8 cellular contexts compared by ENCODE assay signal in genomic region chr6:108781419-108782110, GRCh38.
DNase-seq lines count a peak whose midpoint lies in the region; ATAC-seq and FAIRE-seq lines count a peak whose summit lies in the region.

No MANE protein-coding gene starts in this region.

- no peak for ATAC-seq in GM21528 (IDR thresholded peaks at IDR 0.05; ENCODE audit: low FRiP score, unreplicated experiment)
- ATAC-seq in HG03469 (IDR thresholded peaks at IDR 0.05; ENCODE audit: unreplicated experiment), result no peak

- H3K27ac ChIP-seq in HUES48 (ENCODE audit: low read depth, low read length) (peak overlapping the region; percentile 80), iPS-18a (ENCODE audit: low read length) (no peak overlapping the region), small intestine (ENCODE audit: low read depth in 1 of 2, low read length in 1 of 2) (no peak overlapping the region)

- H3K9me3 ChIP-seq in HUES48 (ENCODE audit: control insufficient read depth, insufficient read depth, low read length) (no peaks in the 10 kb centered on the region), iPS-18a (ENCODE audit: control insufficient read depth, low read depth, low read length) (no peaks in the 10 kb centered on the region), small intestine (ENCODE audit: control insufficient read depth, low read depth) (no peaks in the 10 kb centered on the region)

- H3K9ac ChIP-seq in HUES48 (ENCODE audit: low read depth, low read length) (peak overlapping the region; percentile 57; the same call in 1 of the 2 replicates), iPS-18a (ENCODE audit: low read length) (peak overlapping the region; percentile 17)

- H3K4me1 ChIP-seq in HUES48 (ENCODE audit: control insufficient read depth, insufficient read depth, low read length) (peaks cover 33% of the 10 kb centered on the region), iPS-18a (ENCODE audit: control insufficient read depth, low read depth, low read length) (peaks cover 8% of the 10 kb centered on the region), small intestine (ENCODE audit: control insufficient read depth in 2 of 2, insufficient read depth in 1 of 2, low read depth in 1 of 2, low read length in 1 of 2) (peaks cover 0 to 4% of the 10 kb centered on the region in 2 donors)

- peak overlapping the region; percentile 69 for H3K4me3 Mint-ChIP-seq in activated naive CD4-positive, alpha-beta T cell treated with anti-CD3 and anti-CD28 coated beads, Interleukin-2, amount 10 ng/mL, durations not matched to agents 7 days and 5 days

- DNase-seq in activated naive CD4-positive, alpha-beta T cell treated with anti-CD3 and anti-CD28 coated beads, Interleukin-2, amount 10 ng/mL, durations not matched to agents 7 days and 5 days, result no peak
- peak; percentile 18 for DNase-seq in stimulated activated CD4-positive, alpha-beta T cell treated with anti-CD3 and anti-CD28 coated beads, Interleukin-4, amount 100 ng/mL, for 1 hour
- DNase-seq in HPDE6-E6E7 (ENCODE audit: extremely low spot score), result no peak
- no peak for DNase-seq in small intestine

- H3K27me3 Mint-ChIP-seq in activated naive CD4-positive, alpha-beta T cell treated with anti-CD3 and anti-CD28 coated beads, Interleukin-2, amount 10 ng/mL, durations not matched to agents 7 days and 5 days, result peaks cover 57% of the 10 kb centered on the region

- no peak for FAIRE-seq in small intestine (lab: Jason Lieb, UNC)

- no peaks in the 10 kb centered on the region for H3K9me3 Mint-ChIP-seq in activated naive CD4-positive, alpha-beta T cell treated with anti-CD3 and anti-CD28 coated beads, Interleukin-2, amount 10 ng/mL, durations not matched to agents 7 days and 5 days

- peaks cover 13% of the 10 kb centered on the region for H3K4me1 Mint-ChIP-seq in activated naive CD4-positive, alpha-beta T cell treated with anti-CD3 and anti-CD28 coated beads, Interleukin-2, amount 10 ng/mL, durations not matched to agents 7 days and 5 days

- CTCF ChIA-PET in activated naive CD4-positive, alpha-beta T cell treated with anti-CD3 and anti-CD28 coated beads, Interleukin-2, amount 10 ng/mL, durations not matched to agents 7 days and 5 days (lab: Charles Lee), result interaction anchor here (0.6 to 3.2 kb wide), 5 partner anchors 15 to 262 kb away, joined by 3 to 23 read pairs (median 4); no protein-coding TSS in a partner anchor

- WGBS in small intestine, 3 donors, result 58 to 71% (median 66%) methylated on average over 14 of the region's 14 CpGs

- H3K27me3 ChIP-seq in HUES48 (ENCODE audit: control insufficient read depth, insufficient read depth, low read length), result peaks cover 9% of the 10 kb centered on the region
- peaks cover 30% of the 10 kb centered on the region for H3K27me3 ChIP-seq in iPS-18a (ENCODE audit: control insufficient read depth, insufficient read depth, low read length)
- no peaks in the 10 kb centered on the region for H3K27me3 ChIP-seq in small intestine (ENCODE audit: control insufficient read depth in 2 of 2, insufficient read depth in 2 of 2, low read length in 2 of 2)

- H3K4me3 ChIP-seq in HUES48 (ENCODE audit: low read depth, low read length), result peak overlapping the region; percentile 70
- H3K4me3 ChIP-seq in iPS-18a (ENCODE audit: low read length), result peak overlapping the region; percentile 69
- peak overlapping the region in 1 of 2 donors; percentile 52 for H3K4me3 ChIP-seq in small intestine (ENCODE audit: low read depth in 1 of 2, low read length in 2 of 2)

- no peak overlapping the region for H3K27ac Mint-ChIP-seq in activated naive CD4-positive, alpha-beta T cell treated with anti-CD3 and anti-CD28 coated beads, Interleukin-2, amount 10 ng/mL, durations not matched to agents 7 days and 5 days

- no peaks in the 10 kb centered on the region for H3K36me3 ChIP-seq in HUES48 (ENCODE audit: control insufficient read depth, insufficient read depth, low read length)
- H3K36me3 ChIP-seq in iPS-18a (ENCODE audit: control insufficient read depth, low read depth, low read length), result no peaks in the 10 kb centered on the region
- no peaks in the 10 kb centered on the region for H3K36me3 ChIP-seq in small intestine (ENCODE audit: control insufficient read depth in 2 of 2, insufficient read depth in 2 of 2, low read length in 2 of 2)

- H3K36me3 Mint-ChIP-seq in activated naive CD4-positive, alpha-beta T cell treated with anti-CD3 and anti-CD28 coated beads, Interleukin-2, amount 10 ng/mL, durations not matched to agents 7 days and 5 days, result no peaks in the 10 kb centered on the region
